28 cellular contexts compared by ENCODE assay signal in the genomic region with DNA sequence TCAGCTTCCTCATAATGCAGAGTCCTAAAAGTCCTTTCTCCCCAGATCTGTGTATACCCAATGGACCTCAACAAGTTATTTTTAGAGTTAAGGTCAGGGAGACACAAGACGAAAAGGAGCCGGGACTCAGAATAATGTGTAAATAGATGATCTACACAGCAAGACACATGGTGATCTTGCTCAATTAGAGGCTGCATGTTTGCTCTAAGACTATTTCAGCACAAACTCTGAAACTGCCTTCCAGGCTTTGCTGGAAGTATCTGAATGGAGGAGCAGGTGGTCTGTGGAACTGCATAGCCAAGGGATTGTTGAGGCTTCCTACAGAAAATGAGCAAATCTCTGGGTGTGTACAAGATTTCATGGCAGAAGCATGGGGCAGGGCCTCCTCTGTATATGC.
"Had no signal": no experiment of that assay in that cellular context is flagged by ENCODE, and none has a peak within 500 bp of the region (broad histone marks: within the 10 kb centered on the region; RNA-seq: fewer than 3 reads in every experiment).

No MANE protein-coding gene starts in this region.

- H3K27ac ChIP-seq: left lung, lower lobe of right lung, pancreas, prostate gland, sigmoid colon, stomach, testis, thyroid gland, transverse colon, upper lobe of left lung had no signal

- FAIRE-seq: pancreas had no signal

- ATAC-seq: left cardiac atrium; left lung; lower lobe of right lung; naive thymus-derived CD8-positive, alpha-beta T cell; pancreas; right cardiac atrium; stimulated activated naive B cell treated with anti-CD40 and anti-IgM and Interleukin-4, amounts not matched to agents 10 μg/mL and 1 μg/mL and 100 μg/mL, for 72 hours; stimulated activated naive CD8-positive, alpha-beta T cell treated with anti-CD3 and anti-CD28 coated beads, Interleukin-15, Interleukin-2, amounts not matched to agents 100 U/mL and 50 U/mL, for 24 hours had no signal

- H3K4me3 Mint-ChIP-seq: naive thymus-derived CD8-positive, alpha-beta T cell; neural crest cell; stimulated activated naive B cell treated with anti-CD40 and anti-IgM and Interleukin-4, amounts not matched to agents 10 μg/mL and 1 μg/mL and 100 μg/mL, for 72 hours had no signal

- H3K4me3 ChIP-seq: left lung, lower lobe of right lung, pancreas, prostate gland, sigmoid colon, smooth muscle cell, stomach, testis, thyroid gland, transverse colon, upper lobe of left lung had no signal

- H3K4me1 ChIP-seq: left lung, lower lobe of right lung, pancreas, prostate gland, stomach, testis, thyroid gland, upper lobe of left lung had no signal

- DNase-seq: hippocampal formation; kidney glomerular epithelial cell; left cardiac atrium; left lung; lower lobe of right lung; mammary epithelial cell; mesenchymal stem cell; naive thymus-derived CD8-positive, alpha-beta T cell; nucleus accumbens; pancreas; posterior cingulate gyrus; retina; right cardiac atrium; sigmoid colon; stimulated activated CD4-positive, alpha-beta T cell treated with anti-CD3 and anti-CD28 coated beads, Interleukin-1b, Interleukin-23, amount 100 ng/mL, for 48 hours; stimulated activated CD4-positive, alpha-beta T cell treated with anti-CD3 and anti-CD28 coated beads, Interleukin-2, amount 100 ng/mL, for 48 hours; stimulated activated CD4-positive, alpha-beta T cell treated with anti-CD3 and anti-CD28 coated beads, Interleukin-4, amount 100 ng/mL, for 4 hours; stimulated activated CD8-positive, alpha-beta memory T cell treated with anti-CD3 and anti-CD28 coated beads, Interleukin-4, amount 100 ng/mL, for 48 hours; stimulated activated naive B cell treated with anti-CD40 and anti-IgM and Interleukin-4, amounts not matched to agents 10 μg/mL and 1 μg/mL and 100 μg/mL, for 72 hours; stimulated activated naive CD8-positive, alpha-beta T cell treated with anti-CD3 and anti-CD28 coated beads, Interleukin-15, Interleukin-2, amounts not matched to agents 100 U/mL and 50 U/mL, for 24 hours; stomach; testis; thyroid gland; transverse colon; upper lobe of left lung had no signal

- H3K36me3 ChIP-seq: sigmoid colon, thyroid gland had no signal

- H3K9me3 Mint-ChIP-seq: naive thymus-derived CD8-positive, alpha-beta T cell; neural crest cell; stimulated activated naive B cell treated with anti-CD40 and anti-IgM and Interleukin-4, amounts not matched to agents 10 μg/mL and 1 μg/mL and 100 μg/mL, for 72 hours had no signal

- H3K9me3 ChIP-seq: left lung, lower lobe of right lung, pancreas, prostate gland, sigmoid colon, stomach, testis, thyroid gland, transverse colon, upper lobe of left lung had no signal

- H3K27me3 Mint-ChIP-seq: naive thymus-derived CD8-positive, alpha-beta T cell; stimulated activated naive B cell treated with anti-CD40 and anti-IgM and Interleukin-4, amounts not matched to agents 10 μg/mL and 1 μg/mL and 100 μg/mL, for 72 hours had no signal

- H3K27me3 ChIP-seq: left lung, pancreas, sigmoid colon, stomach, testis, thyroid gland, transverse colon, upper lobe of left lung had no signal

- H3K27ac Mint-ChIP-seq: naive thymus-derived CD8-positive, alpha-beta T cell; stimulated activated naive B cell treated with anti-CD40 and anti-IgM and Interleukin-4, amounts not matched to agents 10 μg/mL and 1 μg/mL and 100 μg/mL, for 72 hours had no signal

- H3K4me1 Mint-ChIP-seq: naive thymus-derived CD8-positive, alpha-beta T cell; neural crest cell; stimulated activated naive B cell treated with anti-CD40 and anti-IgM and Interleukin-4, amounts not matched to agents 10 μg/mL and 1 μg/mL and 100 μg/mL, for 72 hours had no signal
